Comparison of ENCODE assay signal across 21 cellular contexts in genomic region chr3:111506435-111506834, GRCh38. TPM values are rescaled to one million over a fixed set of nuclear protein-coding genes. Genes with fewer than 3 reads are reported as not detected.
DNase-seq lines count a peak whose midpoint lies in the region; ATAC-seq lines count a peak whose summit lies in the region.
"Had no signal": no experiment of that assay in that cellular context is flagged by ENCODE, and none has a peak within 500 bp of the region (broad histone marks: within the 10 kb centered on the region; RNA-seq: fewer than 3 reads in every experiment).

No MANE protein-coding gene starts in this region.

- peaks cover 13% of the 10 kb centered on the region for H3K9me3 Mint-ChIP-seq in activated T-cell treated with anti-CD3 and anti-CD28 coated beads, Interleukin-2, amount 50 U/mL, for 4 hours
- H3K9me3 Mint-ChIP-seq: immature natural killer cell; natural killer cell treated with Interleukin-12 subunit alpha and Interleukin-12 subunit beta and Interleukin-15 and Interleukin-18, amount 100 ng/mL, for 72 hours had no signal

- no peaks in the 10 kb centered on the region for H3K4me1 Mint-ChIP-seq in activated T-cell treated with anti-CD3 and anti-CD28 coated beads, Interleukin-2, amount 50 U/mL, for 4 hours (ENCODE audit: low read depth)
- H3K4me1 Mint-ChIP-seq: immature natural killer cell had no signal

- H3K36me3 Mint-ChIP-seq in activated T-cell treated with anti-CD3 and anti-CD28 coated beads, Interleukin-2, amount 50 U/mL, for 4 hours (ENCODE audit: insufficient read depth): no peaks in the 10 kb centered on the region
- H3K36me3 Mint-ChIP-seq: natural killer cell treated with Interleukin-12 subunit alpha and Interleukin-12 subunit beta and Interleukin-15 and Interleukin-18, amount 100 ng/mL, for 72 hours had no signal

- ATAC-seq in GM18519 (IDR thresholded peaks at IDR 0.05; ENCODE audit: low FRiP score, unreplicated experiment): peak; percentile 75
- ATAC-seq in GM21390 (IDR thresholded peaks at IDR 0.05; ENCODE audit: unreplicated experiment): peak; percentile 69
- peak; percentile 80 for ATAC-seq in HG02884 (IDR thresholded peaks at IDR 0.05; ENCODE audit: unreplicated experiment)
- peak; percentile 86 for ATAC-seq in HG03460 (IDR thresholded peaks at IDR 0.05; ENCODE audit: unreplicated experiment)
- ATAC-seq in GM21529 (IDR thresholded peaks at IDR 0.05; ENCODE audit: unreplicated experiment): no peak
- ATAC-seq in activated T-cell treated with anti-CD3 and anti-CD28 coated beads, Interleukin-2, amount 50 U/mL, for 4 hours: no peak
- ATAC-seq: natural killer cell treated with Interleukin-12 subunit alpha and Interleukin-12 subunit beta and Interleukin-15 and Interleukin-18, amount 100 ng/mL, for 72 hours; SK-N-SH treated with all-trans-retinoic acid at 6 μM for 48 hours had no signal

- H3K27me3 Mint-ChIP-seq in activated T-cell treated with anti-CD3 and anti-CD28 coated beads, Interleukin-2, amount 50 U/mL, for 4 hours (ENCODE audit: low read depth): no peaks in the 10 kb centered on the region
- H3K27me3 Mint-ChIP-seq: natural killer cell treated with Interleukin-12 subunit alpha and Interleukin-12 subunit beta and Interleukin-15 and Interleukin-18, amount 100 ng/mL, for 72 hours; stimulated activated naive CD8-positive, alpha-beta T cell treated with anti-CD3 and anti-CD28 coated beads, Interleukin-15, Interleukin-2, amounts not matched to agents 100 ng/mL and 50 ng/mL, for 24 hours had no signal

- H3K4me3 Mint-ChIP-seq in activated T-cell treated with anti-CD3 and anti-CD28 coated beads, Interleukin-2, amount 50 U/mL, for 4 hours: no peak overlapping the region
- H3K4me3 Mint-ChIP-seq: immature natural killer cell; natural killer cell treated with Interleukin-12 subunit alpha and Interleukin-12 subunit beta and Interleukin-15 and Interleukin-18, amount 100 ng/mL, for 72 hours; stimulated activated naive CD8-positive, alpha-beta T cell treated with anti-CD3 and anti-CD28 coated beads, Interleukin-15, Interleukin-2, amounts not matched to agents 100 ng/mL and 50 ng/mL, for 24 hours had no signal

- no peak for DNase-seq in NCI-H345 (lab: John Stamatoyannopoulos, UW)
- DNase-seq in Kasumi-1 (lab: John Stamatoyannopoulos, UW): no peak
- no peak for DNase-seq in activated T-cell treated with anti-CD3 and anti-CD28 coated beads, Interleukin-2, amount 50 U/mL, for 4 hours
- DNase-seq: activated CD4-positive, alpha-beta T cell treated with anti-CD3 and anti-CD28 coated beads, Interleukin-2, amount 50 U/mL, for 4 hours; activated gamma-delta T cell treated with Interleukin-2 at 50 U/mL for 16 hours; cortex of kidney; erythroblast; immature natural killer cell; NCI-H2029 treated with DMSO at 0.1 percent for 48 hours; NCI-H69; Peyer's patch; spleen had no signal

RNA-seq across cellular contexts. Expression of gene CD96, which starts 35.6 kb away (rescaled TPM):
- total RNA-seq in activated T-cell treated with anti-CD3 and anti-CD28 coated beads, Interleukin-2, amount 50 U/mL, for 4 hours: 10 to 100 TPM; 21.4 to 28.3 (median 25.2) TPM
- total RNA-seq: glomerular endothelial cell had no signal

Comparison
In these comparisons a context has a peak if more than half of its experiments do, and no peak if none do; other contexts are left out.
1. ATAC-seq: peak in GM18519 (single experiment), GM21390 (single experiment), HG02884 (single experiment) and HG03460 (single experiment); none in GM21529 (single experiment) and activated T-cell treated with anti-CD3 and anti-CD28 coated beads, Interleukin-2, amount 50 U/mL, for 4 hours (0 of 2).